ENCODE assay signal across 8 cellular contexts in genomic region chr5:80408976-80409926, GRCh38. TPM values are rescaled to one million over a fixed set of nuclear protein-coding genes. Genes with fewer than 3 reads are reported as not detected.
DNase-seq lines count a peak whose midpoint lies in the region; ATAC-seq and TF ChIP-seq lines count a peak whose summit lies in the region.

No MANE protein-coding gene starts in this region.

- H3K27ac ChIP-seq in HL-60 (replicated peaks) (no peak overlapping the region), breast epithelium (peak overlapping the region; percentile 96 to 99), mucosa of rectum (ENCODE audit: low read depth in 2 of 2, low read length in 2 of 2) (no peak overlapping the region)

- H3K9me3 ChIP-seq in breast epithelium (no peaks in the 10 kb centered on the region), mucosa of rectum (ENCODE audit: control insufficient read depth in 2 of 2, low read length in 2 of 2) (no peaks in the 10 kb centered on the region)

- no peak for TF ChIP-seq POLR2A in breast epithelium (IDR thresholded peaks at IDR 0.05)

- peak overlapping the region; percentile 78 for H3K4me3 ChIP-seq in AG04449 (ENCODE audit: low read depth, low read length)
- 0 out of 2 replicates have a peak overlapping the region, but pooled peaks have one; percentile 81 for H3K4me3 ChIP-seq in HL-60 (replicated peaks; ENCODE audit: insufficient read depth, low read length)
- peak overlapping the region; percentile 83 to 97 (median 97) for H3K4me3 ChIP-seq in breast epithelium
- peak overlapping the region; percentile 91 to 96 for H3K4me3 ChIP-seq in mucosa of rectum (ENCODE audit: low read length in 2 of 2)

- POLR2A ChIA-PET in AG04449 (lab: Yijun Ruan, JAX): no interaction called here

- H3K4me1 ChIP-seq in breast epithelium (no peaks in the 10 kb centered on the region), mucosa of rectum (ENCODE audit: control insufficient read depth in 2 of 2, insufficient read depth in 2 of 2, low read length in 2 of 2) (peaks cover 6 to 18% of the 10 kb centered on the region in 2 donors)

- ATAC-seq in GM18909 (IDR thresholded peaks at IDR 0.05; ENCODE audit: poor library complexity, unreplicated experiment): no peak
- ATAC-seq in GM21717 (IDR thresholded peaks at IDR 0.05; ENCODE audit: unreplicated experiment): no peak

- TF ChIP-seq CTCF in AG04449 (IDR thresholded peaks at IDR 0.05; ENCODE audit: insufficient read depth, low read length, missing control alignments): no peak
- TF ChIP-seq CTCF in HL-60 (IDR thresholded peaks at IDR 0.05; ENCODE audit: insufficient read depth, low read length): no peak
- TF ChIP-seq CTCF in breast epithelium (IDR thresholded peaks at IDR 0.05): no peak

- H3K27me3 ChIP-seq in HL-60 (ENCODE audit: insufficient read depth, poor library complexity, severe bottlenecking) (no peaks in the 10 kb centered on the region), breast epithelium (no peaks in the 10 kb centered on the region), mucosa of rectum (ENCODE audit: control insufficient read depth in 2 of 2, insufficient read depth in 2 of 2, low read length in 2 of 2) (no peaks in the 10 kb centered on the region)

- no peaks in the 10 kb centered on the region for H3K36me3 ChIP-seq in breast epithelium
- H3K36me3 ChIP-seq in mucosa of rectum (ENCODE audit: control insufficient read depth in 2 of 2, insufficient read depth in 2 of 2, low read length in 2 of 2): no peaks in the 10 kb centered on the region

- peak overlapping the region in 1 of 2 donors; percentile 97 for H3K9ac ChIP-seq in mucosa of rectum (ENCODE audit: low read depth in 1 of 2, low read length in 2 of 2)

- no peak for DNase-seq in AG04449 (ENCODE audit: low read depth, low spot score)
- DNase-seq in HL-60 (ENCODE audit: low read depth in 1 of 2, low spot score in 1 of 2): no peak
- no peak for DNase-seq in breast epithelium (ENCODE audit: low spot score in 2 of 2)
- no peak for DNase-seq in Kasumi-1 (lab: John Stamatoyannopoulos, UW)
- no peak for DNase-seq in DMS114 treated with DMSO at 0.1 percent for 48 hours (lab: John Stamatoyannopoulos, UW; ENCODE audit: unreplicated experiment)

- intact Hi-C loops in breast epithelium (cut with DNase I; ENCODE audit: low total_unique reads): loop anchor here (5.0 kb wide), 2 partner anchors 377 to 1172 kb away; partner anchors contain the start of gene JMY

- CTCF ChIA-PET in AG04449 (lab: Yijun Ruan, JAX): interaction anchor here (0.6 to 1.2 kb wide), 2 partner anchors 319 to 326 kb away, joined by 3 to 5 read pairs; no protein-coding TSS in a partner anchor

RNA-seq across cellular contexts. Expression of gene ZFYVE16, which starts 1.4 kb away (rescaled TPM):
- 10 to 100 TPM; 28.0 to 61.9 (median 50.5) TPM for total RNA-seq in breast epithelium

Comparison
In these comparisons a context has a peak if more than half of its experiments do, and no peak if none do; other contexts are left out.
1. H3K27ac ChIP-seq: peak in breast epithelium (2 of 2); none in HL-60 (single experiment) and mucosa of rectum (0 of 2).
2. Peak in every context shown above with its lines, with median percentiles within 50 percentile points of each other: H3K4me3 ChIP-seq.